Comparison of ENCODE assay signal across 9 cellular contexts in the genomic region with DNA sequence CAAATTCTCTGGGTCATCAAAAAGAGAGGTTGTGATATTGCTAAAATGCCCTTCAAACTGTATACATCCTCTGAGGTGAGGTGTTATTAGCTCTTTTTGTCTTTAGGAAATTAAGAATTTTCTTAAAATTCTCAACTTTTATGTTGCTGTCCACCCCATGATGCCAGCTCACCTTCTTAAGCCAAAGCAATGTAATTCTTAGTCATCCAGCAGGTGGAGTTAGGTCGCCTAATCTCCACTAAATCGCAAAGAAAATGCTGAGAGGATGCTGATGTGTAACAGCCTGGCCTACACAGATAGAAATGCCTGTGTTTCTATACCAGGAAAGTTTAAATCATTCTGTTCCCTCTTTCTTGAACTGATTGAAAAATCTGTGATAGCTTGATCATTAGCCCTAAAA.
DNase-seq lines count a peak whose midpoint lies in the region; FAIRE-seq and TF ChIP-seq lines count a peak whose summit lies in the region.
"Had no signal": no experiment of that assay in that cellular context is flagged by ENCODE, and none has a peak within 500 bp of the region (broad histone marks: within the 10 kb centered on the region; RNA-seq: fewer than 3 reads in every experiment).

No MANE protein-coding gene starts in this region.

- TF ChIP-seq POLR2A in tibial nerve (IDR thresholded peaks at IDR 0.05), result no peak

- H2AFZ ChIP-seq in SU-DHL-6 (ENCODE audit: low read depth, low read length, severe bottlenecking), result no peak overlapping the region

- H3K4me3 ChIP-seq in HFF-Myc (replicated peaks; ENCODE audit: low read depth, low read length) (no peak overlapping the region), SU-DHL-6 (ENCODE audit: insufficient read depth, low read length, poor library complexity, severe bottlenecking) (no peak overlapping the region), tibial nerve (no peak overlapping the region)

- H3K79me2 ChIP-seq in SU-DHL-6 (ENCODE audit: insufficient read depth, low read length), result no peaks in the 10 kb centered on the region

- no peaks in the 10 kb centered on the region for H3F3A ChIP-seq in SU-DHL-6 (ENCODE audit: insufficient read depth)

- H3K4me2 ChIP-seq in SU-DHL-6 (ENCODE audit: low read depth, low read length, poor library complexity, severe bottlenecking), result no peak overlapping the region

- TF ChIP-seq EP300 in tibial nerve (IDR thresholded peaks at IDR 0.05), result no peak

- DNase-seq in HFF-Myc (ENCODE audit: extremely low read depth, low read depth) (peak; percentile 42), NAMALWA (ENCODE audit: low spot score) (peak; percentile 71), iPS DF 4.7 (ENCODE audit: extremely low read depth, low spot score) (peak; percentile 33), tibial nerve (ENCODE audit: low spot score in 2 of 2) (peak in 1 of 2 donors; percentile 7)
- DNase-seq in stimulated activated CD4-positive, alpha-beta T cell treated with anti-CD3 and anti-CD28 coated beads, Interleukin-4, amount 100 ng/mL, for 1 hour, result no peak

- no peaks in the 10 kb centered on the region for H3K9me2 ChIP-seq in SU-DHL-6 (replicated peaks; ENCODE audit: insufficient read depth, low read length)

- FAIRE-seq in A204.1 (lab: Jason Lieb, UNC), result peak; percentile 93

- no peaks in the 10 kb centered on the region for H3K4me1 ChIP-seq in tibial nerve

- no peak overlapping the region for H3K27ac ChIP-seq in SU-DHL-6 (ENCODE audit: low read depth, low read length)
- H3K27ac ChIP-seq in tibial nerve, result no peak overlapping the region
- H3K27ac ChIP-seq: epithelial cell of prostate had no signal

- H3K9ac ChIP-seq in SU-DHL-6 (ENCODE audit: low read length), result no peak overlapping the region

- no peaks in the 10 kb centered on the region for H4K20me1 ChIP-seq in SU-DHL-6 (ENCODE audit: low read depth, low read length)

- WGBS in tibial nerve, 2 donors, result 51 to 55% methylated on average over 2 of the region's 2 CpGs

- TF ChIP-seq CTCF in GM12874 (IDR thresholded peaks at IDR 0.05; ENCODE audit: insufficient read depth, low read depth, low read length) (peak; percentile 58), HFF-Myc (IDR thresholded peaks at IDR 0.05; ENCODE audit: low read depth, low read length, missing control alignments) (peak; percentile 43), SU-DHL-6 (IDR thresholded peaks at IDR 0.05; ENCODE audit: insufficient read depth, low read length, poor library complexity, severe bottlenecking) (peak; percentile 46), tibial nerve (IDR thresholded peaks at IDR 0.05) (peak in 4 of 5 experiments; percentile 16 to 49 (median 24))

- no peaks in the 10 kb centered on the region for H3K9me3 ChIP-seq in SU-DHL-6 (ENCODE audit: insufficient read depth, low read length)
- H3K9me3 ChIP-seq in tibial nerve, result no peaks in the 10 kb centered on the region

- no peaks in the 10 kb centered on the region for H3K27me3 ChIP-seq in SU-DHL-6 (ENCODE audit: low read length)
- H3K27me3 ChIP-seq in tibial nerve, result no peaks in the 10 kb centered on the region

- H3K36me3 ChIP-seq in SU-DHL-6 (ENCODE audit: low read length), result no peaks in the 10 kb centered on the region
- no peaks in the 10 kb centered on the region for H3K36me3 ChIP-seq in tibial nerve
